20 cellular contexts compared by ENCODE assay signal in the genomic region with DNA sequence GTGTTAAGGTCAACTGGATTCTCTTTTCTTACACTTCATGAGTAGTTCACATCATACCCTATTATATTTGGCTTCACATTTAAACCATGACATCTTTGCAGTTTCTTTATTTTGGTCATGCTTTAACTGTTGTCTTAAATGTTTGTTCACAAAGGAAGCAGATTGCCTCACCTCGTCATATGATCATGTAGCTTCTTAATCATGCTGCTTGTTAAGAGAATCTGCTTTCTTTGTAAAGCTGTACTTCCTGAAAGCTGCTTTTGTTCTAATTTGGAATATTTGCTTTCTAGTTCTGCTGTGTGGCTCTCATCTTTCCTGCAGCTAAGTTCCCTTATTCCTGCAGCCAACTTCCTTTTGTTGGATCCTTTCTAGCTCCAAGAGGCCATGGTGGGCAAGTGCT.
DNase-seq lines count a peak whose midpoint lies in the region; ATAC-seq, FAIRE-seq and TF ChIP-seq lines count a peak whose summit lies in the region.
"Had no signal": no experiment of that assay in that cellular context is flagged by ENCODE, and none has a peak within 500 bp of the region (broad histone marks: within the 10 kb centered on the region; RNA-seq: fewer than 3 reads in every experiment).

No MANE protein-coding gene starts in this region.

- DNase-seq in NCI-H2196 (lab: John Stamatoyannopoulos, UW; ENCODE audit: unreplicated experiment) (peak; percentile 21), NCI-H2196 treated with DMSO at 0.1 percent for 48 hours (lab: John Stamatoyannopoulos, UW; ENCODE audit: unreplicated experiment) (no peak), choroid plexus epithelial cell (ENCODE audit: low read depth) (peak; percentile 8), fibroblast of pulmonary artery (ENCODE audit: low read depth) (peak; percentile 48), HTR-8/SVneo (ENCODE audit: insufficient read length, low spot score) (no peak), frontal cortex (ENCODE audit: low spot score in 2 of 2) (no peak)
- DNase-seq: DMS153, DND-41, NCI-H1105, NCI-H1436 treated with DMSO at 0.1 percent for 48 hours, NCI-H187 treated with DMSO at 0.1 percent for 48 hours, NCI-H2107, NCI-H2227 treated with DMSO at 0.1 percent for 48 hours, NCI-H526 treated with DMSO at 0.1 percent for 48 hours, SHP77 had no signal

- FAIRE-seq in HTR-8/SVneo (lab: Jason Lieb, UNC) (no peak), frontal cortex (lab: Jason Lieb, UNC) (no peak)
- FAIRE-seq: GM12892, H54, K562 had no signal

- no peak overlapping the region for H3K4me3 ChIP-seq in choroid plexus epithelial cell (ENCODE audit: low read depth, low read length)
- H3K4me3 ChIP-seq in fibroblast of pulmonary artery (replicated peaks; ENCODE audit: low read depth, low read length), result no peak overlapping the region
- H3K4me3 ChIP-seq: K562 had no signal

- TF ChIP-seq CTCF in choroid plexus epithelial cell (conservative IDR thresholded peaks at IDR 0.05; ENCODE audit: low read depth, low read length) (no peak), fibroblast of pulmonary artery (IDR thresholded peaks at IDR 0.05; ENCODE audit: low read length, missing control alignments) (no peak)

- no peak for ATAC-seq in HG02973 (IDR thresholded peaks at IDR 0.05; ENCODE audit: unreplicated experiment)
- ATAC-seq: K562, Panc1 had no signal

Comparison
In these comparisons a context has a peak if more than half of its experiments do, and no peak if none do; other contexts are left out.
1. DNase-seq: peak in NCI-H2196 (single experiment), choroid plexus epithelial cell (single experiment) and fibroblast of pulmonary artery (single experiment); none in NCI-H2196 treated with DMSO at 0.1 percent for 48 hours (single experiment), HTR-8/SVneo (single experiment) and frontal cortex (0 of 2).